In the genomic region with DNA sequence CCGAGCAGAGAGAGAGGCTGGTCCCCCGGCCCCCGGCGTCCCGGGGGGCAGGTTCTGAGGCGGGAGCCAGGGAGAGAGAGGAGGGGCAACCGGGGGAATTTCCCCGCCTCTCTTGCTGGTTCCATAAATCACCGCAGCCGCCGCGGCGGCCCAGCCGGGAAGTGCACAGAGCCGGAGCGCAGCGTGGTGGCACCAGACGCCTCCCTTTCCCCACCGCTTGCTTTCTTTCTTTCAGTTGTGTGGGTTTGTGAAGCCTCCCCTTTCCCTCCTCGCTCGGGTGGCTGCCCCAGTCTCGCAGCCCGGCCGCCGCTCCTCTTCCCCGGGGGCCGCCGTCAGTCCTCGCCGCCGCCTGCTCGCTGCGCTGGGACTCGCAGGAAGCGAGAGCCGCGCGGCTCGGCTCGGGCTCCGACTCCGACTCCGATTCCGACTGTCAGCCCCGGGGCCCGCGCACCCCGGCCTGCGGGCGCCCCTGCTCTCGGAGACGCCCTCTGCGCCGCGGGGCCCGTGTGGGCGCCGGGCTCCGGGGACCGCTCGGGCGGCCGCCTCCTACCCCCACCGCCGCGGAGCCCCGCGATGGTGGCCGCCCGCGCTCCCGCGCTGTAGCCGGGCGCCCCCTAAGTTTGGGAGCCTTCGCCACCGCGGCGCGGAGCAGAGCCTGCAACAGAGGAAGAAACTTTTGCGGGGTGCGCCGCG, we compare ENCODE assay signal across 8 cellular contexts. TPM values are rescaled to one million over a fixed set of nuclear protein-coding genes. Genes with fewer than 3 reads are reported as not detected.
DNase-seq lines count a peak whose midpoint lies in the region; ATAC-seq and TF ChIP-seq lines count a peak whose summit lies in the region.

A gene (plus strand): TSS at position 153 of the 693 bp plus-strand sequence. CDS start 616 bp downstream, outside the sequence.

- no peaks in the 10 kb centered on the region for H3K36me3 ChIP-seq in SK-N-MC (ENCODE audit: insufficient read depth, low read length)
- no peaks in the 10 kb centered on the region for H3K36me3 ChIP-seq in adipocyte (ENCODE audit: control insufficient read depth, insufficient read depth, low read length, severe bottlenecking)
- no peaks in the 10 kb centered on the region for H3K36me3 ChIP-seq in heart right ventricle
- H3K36me3 ChIP-seq in thyroid gland: no peaks in the 10 kb centered on the region

- peak within 1 kb of the TSS; percentile 73; the same call in 1 of the 2 replicates for H3K27ac ChIP-seq in SK-N-MC
- peak within 1 kb of the TSS; percentile 71 to 90 (median 80) for H3K27ac ChIP-seq in heart right ventricle
- peak within 1 kb of the TSS; percentile 70 to 87 (median 82) for H3K27ac ChIP-seq in thyroid gland

- ATAC-seq in GM21723 (IDR thresholded peaks at IDR 0.05; ENCODE audit: unreplicated experiment): peak; percentile 78
- ATAC-seq in heart right ventricle: peak; percentile 86 to 91 (median 88)

- H3K4me1 ChIP-seq in adipocyte (ENCODE audit: control insufficient read depth, insufficient read depth, low read length): peaks cover 3% of the 10 kb centered on the region
- H3K4me1 ChIP-seq in heart right ventricle: peaks cover 0 to 41% (median 18%) of the 10 kb centered on the region in 9 donors
- peaks cover 18 to 32% of the 10 kb centered on the region in 2 donors for H3K4me1 ChIP-seq in thyroid gland

- no peaks in the 10 kb centered on the region for H3K9me3 ChIP-seq in SK-N-MC (ENCODE audit: low read depth, low read length)
- H3K9me3 ChIP-seq in adipocyte (ENCODE audit: control insufficient read depth, low read length): no peaks in the 10 kb centered on the region
- H3K9me3 ChIP-seq in heart right ventricle: no peaks in the 10 kb centered on the region
- no peaks in the 10 kb centered on the region for H3K9me3 ChIP-seq in thyroid gland

- TF ChIP-seq POLR2A in thyroid gland (IDR thresholded peaks at IDR 0.05): peak in 1 of 2 donors; percentile 91

- TF ChIP-seq CTCF in LNCAP (IDR thresholded peaks at IDR 0.05) (peak; percentile 26; the same call in 1 of the 2 replicates), heart right ventricle (IDR thresholded peaks at IDR 0.05) (peak; percentile 17 to 71 (median 51)), thyroid gland (IDR thresholded peaks at IDR 0.05) (peak in 5 of 6 experiments; percentile 36 to 68 (median 55))

- intact Hi-C loops in heart right ventricle (cut with DNase I): loop anchor here in 9 of 10 donors (5.0 to 10.0 kb wide), 14 partner anchors 42 to 355 kb away; no protein-coding TSS in a partner anchor
- intact Hi-C loops in thyroid gland (cut with DNase I): loop anchor here (10.0 kb wide), 2 partner anchors 185 to 205 kb away; no protein-coding TSS in a partner anchor

- peak within 1 kb of the TSS; percentile 93 for H3K4me3 ChIP-seq in SK-N-MC
- peak within 1 kb of the TSS; percentile 88 for H3K4me3 ChIP-seq in adipocyte (ENCODE audit: low read length)
- H3K4me3 ChIP-seq in heart right ventricle: peak within 1 kb of the TSS; percentile 55 to 83 (median 75)
- H3K4me3 ChIP-seq in thyroid gland (replicated peaks in 1 of 3): peak within 1 kb of the TSS; percentile 69 to 75 (median 73)

- WGBS in heart right ventricle, 2 donors: 0% methylated on average over 77 to 84 of the region's 84 CpGs
- 0 to 2% methylated on average over 2 to 31 of the region's 84 CpGs for WGBS in thyroid gland, 2 donors

- peak; percentile 93 for DNase-seq in DMS 273 (lab: John Stamatoyannopoulos, UW; ENCODE audit: unreplicated experiment)
- DNase-seq in SK-N-MC (ENCODE audit: low read depth, low spot score): no peak
- DNase-seq in adipocyte (ENCODE audit: low read depth): peak; percentile 91
- peak; percentile 76 for DNase-seq in heart right ventricle
- peak; percentile 49 for DNase-seq in pons (ENCODE audit: low spot score)
- peak; percentile 88 to 89 for DNase-seq in thyroid gland

- H3K9ac ChIP-seq in SK-N-MC (ENCODE audit: insufficient read length) (peak within 1 kb of the TSS; percentile 84), adipocyte (ENCODE audit: low read length) (peak within 1 kb of the TSS; percentile 86)

- H3K27me3 ChIP-seq in adipocyte (replicated peaks; ENCODE audit: control insufficient read depth, insufficient read depth, low read length): no peaks in the 10 kb centered on the region
- H3K27me3 ChIP-seq in heart right ventricle: peaks cover 0 to 52% (median 4%) of the 10 kb centered on the region in 7 donors
- no peaks in the 10 kb centered on the region for H3K27me3 ChIP-seq in thyroid gland

RNA-seq across cellular contexts. Expression of the gene that starts here (rescaled TPM):
- 1 to 10 TPM; 2.1 to 4.2 (median 2.4) TPM for total RNA-seq in heart right ventricle
- polyA plus RNA-seq in heart right ventricle: 1 to 10 TPM in 1 of 2 donors, under 1 TPM in 1; 0.87 to 3.1 TPM
- total RNA-seq in thyroid gland: 10 to 100 TPM; 12.9 to 25.1 (median 17.0) TPM
